23 cellular contexts compared by ENCODE assay signal in the genomic region with DNA sequence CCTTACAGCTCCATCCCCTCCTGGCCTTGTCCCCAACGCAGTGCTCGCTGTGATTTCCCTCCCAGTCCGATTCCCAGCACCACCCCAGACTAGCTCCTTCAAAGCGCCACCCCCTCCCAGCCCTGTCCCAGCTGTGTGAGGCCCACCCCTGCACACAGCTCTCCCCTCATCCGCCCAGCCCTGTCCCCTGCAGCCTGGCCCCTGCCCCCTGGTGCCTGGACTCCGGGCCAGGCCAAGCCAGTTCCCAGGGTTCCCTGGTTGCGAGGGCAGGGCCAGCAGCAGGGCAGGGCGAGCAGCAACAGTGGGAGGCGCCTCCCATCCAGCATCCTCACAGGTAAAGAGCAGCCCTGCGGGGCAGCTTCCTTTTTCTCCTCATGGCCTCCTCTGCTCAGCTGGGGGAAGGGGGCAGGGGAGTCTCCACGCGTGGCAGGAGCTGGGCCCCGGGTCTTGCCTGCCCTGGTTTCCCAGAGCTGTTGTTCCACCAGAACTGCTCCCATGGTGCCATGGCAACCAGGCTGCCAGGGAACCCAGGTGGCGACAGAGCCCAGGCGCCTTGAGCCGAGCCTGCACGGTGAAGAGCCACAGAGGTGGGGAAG. TPM values are rescaled to one million over a fixed set of nuclear protein-coding genes. Genes with fewer than 3 reads are reported as not detected.
DNase-seq lines count a peak whose midpoint lies in the region; ATAC-seq and TF ChIP-seq lines count a peak whose summit lies in the region.
"Had no signal": no experiment of that assay in that cellular context is flagged by ENCODE, and none has a peak within 500 bp of the region (broad histone marks: within the 10 kb centered on the region; RNA-seq: fewer than 3 reads in every experiment).

No MANE protein-coding gene starts in this region.

- ATAC-seq in heart right ventricle (no peak), aorta (ENCODE audit: low FRiP score) (peak; percentile 28), GM18511 (IDR thresholded peaks at IDR 0.05; ENCODE audit: unreplicated experiment) (no peak)
- ATAC-seq in activated CD4-positive, alpha-beta T cell treated with anti-CD3 and anti-CD28 coated beads for 36 hours = no peak
- ATAC-seq: activated naive CD4-positive, alpha-beta T cell treated with anti-CD3 and anti-CD28 coated beads, Interleukin-2, amount 50 U/mL, for 72 hours; activated T-cell treated with anti-CD3 and anti-CD28 coated beads, Interleukin-2, amount 50 U/mL, for 72 hours had no signal

- H3K4me1 Mint-ChIP-seq in activated CD4-positive, alpha-beta T cell treated with anti-CD3 and anti-CD28 coated beads for 36 hours = peaks cover 4% of the 10 kb centered on the region

- POLR2A ChIA-PET in activated CD4-positive, alpha-beta T cell treated with anti-CD3 and anti-CD28 coated beads for 36 hours (lab: Charles Lee) = no interaction called here

- H3K9me3 ChIP-seq in heart right ventricle = no peaks in the 10 kb centered on the region
- H3K9me3 ChIP-seq in aorta (ENCODE audit: control insufficient read depth, low read length) = no peaks in the 10 kb centered on the region
- H3K9me3 ChIP-seq: stomach, transverse colon had no signal

- H3K4me3 Mint-ChIP-seq in activated CD4-positive, alpha-beta T cell treated with anti-CD3 and anti-CD28 coated beads for 36 hours = no peak overlapping the region
- H3K4me3 Mint-ChIP-seq: activated T-cell treated with anti-CD3 and anti-CD28 coated beads, Interleukin-2, amount 50 U/mL, for 72 hours; immature natural killer cell had no signal

- TF ChIP-seq CTCF in heart right ventricle (IDR thresholded peaks at IDR 0.05) = no peak

- no peaks in the 10 kb centered on the region for H3K9me3 Mint-ChIP-seq in activated CD4-positive, alpha-beta T cell treated with anti-CD3 and anti-CD28 coated beads for 36 hours (ENCODE audit: low read depth)
- H3K9me3 Mint-ChIP-seq: activated naive CD4-positive, alpha-beta T cell treated with anti-CD3 and anti-CD28 coated beads, Interleukin-2, amount 50 U/mL, for 72 hours; activated T-cell treated with anti-CD3 and anti-CD28 coated beads, Interleukin-2, amount 50 U/mL, for 72 hours; immature natural killer cell had no signal

- no peaks in the 10 kb centered on the region for H3K4me1 ChIP-seq in heart right ventricle
- H3K4me1 ChIP-seq in aorta (ENCODE audit: control insufficient read depth in 1 of 2, insufficient read depth in 2 of 2, low read length in 2 of 2) = no peaks in the 10 kb centered on the region
- H3K4me1 ChIP-seq: stomach, transverse colon had no signal

- intact Hi-C loops in cardiac septum (cut with DNase I) = no loop called here
- intact Hi-C loops in heart right ventricle (cut with DNase I) = no loop called here
- intact Hi-C loops in aorta (cut with DNase I) = no loop called here
- intact Hi-C loops in activated CD4-positive, alpha-beta T cell treated with anti-CD3 and anti-CD28 coated beads for 36 hours (cut with DNase I, micrococcal nuclease) = no loop called here

- no peak overlapping the region for H3K27ac Mint-ChIP-seq in activated CD4-positive, alpha-beta T cell treated with anti-CD3 and anti-CD28 coated beads for 36 hours
- H3K27ac Mint-ChIP-seq: activated naive CD4-positive, alpha-beta T cell treated with anti-CD3 and anti-CD28 coated beads, Interleukin-2, amount 50 U/mL, for 72 hours; activated T-cell treated with anti-CD3 and anti-CD28 coated beads, Interleukin-2, amount 50 U/mL, for 72 hours; CD14-positive monocyte; immature natural killer cell had no signal

- no peaks in the 10 kb centered on the region for H3K27me3 Mint-ChIP-seq in activated CD4-positive, alpha-beta T cell treated with anti-CD3 and anti-CD28 coated beads for 36 hours

- peaks cover 0 to 9% (median 0%) of the 10 kb centered on the region in 9 donors for H3K36me3 ChIP-seq in heart right ventricle
- H3K36me3 ChIP-seq in aorta (ENCODE audit: control insufficient read depth in 1 of 2, insufficient read depth in 2 of 2, low read length in 1 of 2) = no peaks in the 10 kb centered on the region
- H3K36me3 ChIP-seq: transverse colon had no signal

- DNase-seq in cardiac septum (ENCODE audit: low spot score) = peak; percentile 53
- no peak for DNase-seq in heart right ventricle
- DNase-seq in SK-N-DZ (ENCODE audit: low spot score) = peak; percentile 13
- DNase-seq in iPS-NIHi7 (ENCODE audit: extremely low spot score) = peak; percentile 53
- no peak for DNase-seq in aorta
- DNase-seq in DMS53 (lab: John Stamatoyannopoulos, UW) = no peak
- DNase-seq in activated CD4-positive, alpha-beta T cell treated with anti-CD3 and anti-CD28 coated beads for 36 hours = no peak
- DNase-seq: activated CD4-positive, alpha-beta T cell treated with anti-CD3 and anti-CD28 coated beads for 1 hour; activated T-cell treated with anti-CD3 and anti-CD28 coated beads, Interleukin-2, amount 50 U/mL, for 72 hours; DMS153; effector memory CD4-positive, alpha-beta T cell; glutamatergic neuron; HCEC 1CT; immature natural killer cell; NCI-H1694; NCI-H446 treated with DMSO at 0.1 percent for 48 hours; stimulated activated CD4-positive, alpha-beta T cell treated with anti-CD3 and anti-CD28 coated beads, Interleukin-4, amount 100 ng/mL, for 24 hours; stomach; transverse colon had no signal

- H3K27me3 ChIP-seq in heart right ventricle = peaks cover 0 to 62% (median 0%) of the 10 kb centered on the region in 7 donors
- no peaks in the 10 kb centered on the region for H3K27me3 ChIP-seq in aorta (ENCODE audit: control insufficient read depth in 1 of 2, insufficient read depth in 2 of 2, low read length in 1 of 2)
- H3K27me3 ChIP-seq: transverse colon had no signal

- H3K27ac ChIP-seq in heart right ventricle (no peak overlapping the region), aorta (ENCODE audit: low read depth in 1 of 2, low read length in 2 of 2) (no peak overlapping the region)
- H3K27ac ChIP-seq: RWPE1, stomach, transverse colon had no signal

- no peaks in the 10 kb centered on the region for H3K36me3 Mint-ChIP-seq in activated CD4-positive, alpha-beta T cell treated with anti-CD3 and anti-CD28 coated beads for 36 hours (ENCODE audit: low read depth)
- H3K36me3 Mint-ChIP-seq: activated naive CD4-positive, alpha-beta T cell treated with anti-CD3 and anti-CD28 coated beads, Interleukin-2, amount 50 U/mL, for 72 hours; immature natural killer cell had no signal

- H3K4me3 ChIP-seq in heart right ventricle (no peak overlapping the region), aorta (ENCODE audit: low read length in 2 of 2) (no peak overlapping the region)
- H3K4me3 ChIP-seq: stomach, transverse colon had no signal

- CTCF ChIA-PET in activated CD4-positive, alpha-beta T cell treated with anti-CD3 and anti-CD28 coated beads for 36 hours (lab: Charles Lee) = interaction anchor here (1.0 to 2.3 kb wide), 2 partner anchors 16 to 18 kb away, joined by 4 to 7 read pairs; no protein-coding TSS in a partner anchor

- WGBS in heart right ventricle, 2 donors = 66 to 81% methylated on average over 16 to 17 of the region's 17 CpGs
- WGBS in aorta, 2 donors = 63 to 85% methylated on average over 17 of the region's 17 CpGs

RNA-seq across cellular contexts. Expression of gene IQSEC2, which starts 24.8 kb away (rescaled TPM):
- total RNA-seq in cardiac septum (11.6 TPM), heart right ventricle (10 to 100 TPM in 6 of 10 donors, 1 to 10 TPM in 4; 8.6 to 13.3 (median 10.7) TPM), aorta (10 to 100 TPM; 17.1 to 27.4 TPM)
- polyA plus RNA-seq in heart right ventricle (10 to 100 TPM in 1 of 2 donors, 1 to 10 TPM in 1; 7.9 to 19.4 TPM), aorta (10 to 100 TPM; 15.2 to 15.4 TPM)
- polyA plus RNA-seq in SK-N-DZ (2014; cell fraction: cytosol; rRNA removed) = 2.6 and 4.2 TPM in 2 replicates
- 6.5 and 8.8 TPM in 2 replicates for polyA plus RNA-seq in SK-N-DZ (2014; cell fraction: nucleus; rRNA removed)
- under 1 TPM; 0.21 TPM for total RNA-seq in activated CD4-positive, alpha-beta T cell treated with anti-CD3 and anti-CD28 coated beads for 36 hours

RNA-seq across cellular contexts. Expression of gene KDM5C, which starts 31.5 kb away (rescaled TPM):
- total RNA-seq in cardiac septum = 57.7 TPM
- 10 to 100 TPM; 26.0 to 56.1 (median 34.5) TPM for total RNA-seq in heart right ventricle
- 10 to 100 TPM; 16.4 to 26.0 TPM for polyA plus RNA-seq in heart right ventricle
- 80.1 and 90.1 TPM in 2 replicates for polyA plus RNA-seq in SK-N-DZ (2014; cell fraction: cytosol; rRNA removed)
- polyA plus RNA-seq in SK-N-DZ (2014; cell fraction: nucleus; rRNA removed) = 119 and 148 TPM in 2 replicates
- 100 to 1,000 TPM in 1 of 2 donors, 10 to 100 TPM in 1; 78.7 to 118 TPM for total RNA-seq in aorta
- polyA plus RNA-seq in aorta = 10 to 100 TPM; 14.0 to 37.1 TPM
- total RNA-seq in activated CD4-positive, alpha-beta T cell treated with anti-CD3 and anti-CD28 coated beads for 36 hours = 10 to 100 TPM; 84.6 to 96.5 TPM

Comparison
In these comparisons a context has a peak if more than half of its experiments do, and no peak if none do; other contexts are left out.
1. DNase-seq: peak in cardiac septum (single experiment), SK-N-DZ (single experiment) and iPS-NIHi7 (single experiment); none in heart right ventricle (0 of 2), aorta (0 of 2), DMS53 (single experiment) and activated CD4-positive, alpha-beta T cell treated with anti-CD3 and anti-CD28 coated beads for 36 hours (single experiment).
2. RNA of gene IQSEC2, which starts 24.8 kb away (total RNA-seq): 17.1 to 27.4 TPM in aorta, 11.6 TPM in cardiac septum (single experiment) and 8.6 to 13.3 TPM in heart right ventricle; 0.21 TPM in activated CD4-positive, alpha-beta T cell treated with anti-CD3 and anti-CD28 coated beads for 36 hours; every median in the first group is over 4 times any median in the second.